In the genomic region with DNA sequence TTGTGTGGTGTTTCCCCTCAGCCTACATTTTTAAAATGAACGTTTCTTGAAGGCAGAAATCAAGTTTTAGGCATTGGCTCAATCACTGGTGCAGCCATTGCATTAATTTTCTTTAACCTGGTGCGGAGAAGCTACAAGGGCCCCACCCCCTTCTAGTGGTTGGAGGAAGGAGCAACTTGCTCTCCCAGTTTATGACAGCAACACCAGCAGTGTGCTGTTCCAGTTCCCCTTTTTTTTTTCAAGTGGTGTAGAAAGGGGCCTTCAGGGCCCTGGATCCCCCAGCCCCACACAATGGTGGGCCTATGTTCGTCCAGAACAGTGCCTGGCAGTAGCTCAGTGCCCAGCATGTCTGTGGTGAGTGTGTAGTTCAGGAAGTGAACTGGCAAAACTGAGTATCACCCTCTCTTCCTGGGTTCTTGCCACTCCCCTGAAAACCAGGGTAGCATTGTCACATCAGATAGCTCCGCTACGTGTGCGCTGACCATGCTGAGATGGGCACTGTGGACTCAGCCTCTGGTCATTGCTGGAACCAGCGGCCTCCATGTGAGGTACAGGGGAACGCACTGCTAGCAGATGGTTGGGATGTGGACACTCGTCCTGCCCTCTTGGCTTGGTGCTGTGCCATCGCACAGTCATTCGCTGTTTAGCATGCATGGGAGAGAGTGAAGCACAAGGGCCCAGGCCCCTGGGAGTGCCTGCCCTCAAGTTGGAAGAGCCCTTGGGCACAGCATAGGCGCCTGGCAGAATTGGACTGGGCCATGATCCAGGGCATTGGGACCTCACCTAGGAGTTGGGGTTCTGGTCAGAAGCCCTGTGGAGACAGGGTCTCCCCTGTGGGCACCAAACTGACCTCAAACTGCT, we compare ENCODE assay signal across 1 cellular context.
TF ChIP-seq lines count a peak whose summit lies in the region.

No MANE protein-coding gene starts in this region.

TF ChIP-seq in H1, 55 proteins besides CTCF, POLR2A, EP300 and RAD21:
- TF ChIP-seq SIX5 (IDR thresholded peaks at IDR 0.05; ENCODE audit: low read depth, low read length) (no peak), HDAC2 (IDR thresholded peaks at IDR 0.05; ENCODE audit: borderline replicate concordance in 1 of 2, low read depth in 2 of 2, low read length in 2 of 2) (no peak), NRF1 (IDR thresholded peaks at IDR 0.05; ENCODE audit: low read depth, low read length) (no peak), CHD2 (IDR thresholded peaks at IDR 0.05; ENCODE audit: low read length) (no peak), KDM4A (IDR thresholded peaks at IDR 0.05; ENCODE audit: low read depth, low read length, severe bottlenecking) (no peak), SIN3A (conservative IDR thresholded peaks at IDR 0.05 in 1 of 2, IDR thresholded peaks at IDR 0.05 in 1 of 2; ENCODE audit: low read depth in 1 of 2, low read length in 2 of 2) (no peak), RNF2 (IDR thresholded peaks at IDR 0.05; ENCODE audit: borderline replicate concordance, low read depth, low read length, missing control alignments, poor library complexity, severe bottlenecking) (no peak), RBBP5 (IDR thresholded peaks at IDR 0.05; ENCODE audit: borderline replicate concordance, low read depth, low read length) (no peak), CHD1 (IDR thresholded peaks at IDR 0.05; ENCODE audit: low read depth, low read length) (no peak), BACH1 (IDR thresholded peaks at IDR 0.05; ENCODE audit: low read length) (no peak), TAF7 (optimal IDR thresholded peaks at IDR 0.05; ENCODE audit: borderline replicate concordance, low read depth, low read length) (no peak), ZNF274 (IDR thresholded peaks at IDR 0.05; ENCODE audit: borderline replicate concordance, extremely low read depth, low read length) (no peak)
- TF ChIP-seq, protein P1, sequence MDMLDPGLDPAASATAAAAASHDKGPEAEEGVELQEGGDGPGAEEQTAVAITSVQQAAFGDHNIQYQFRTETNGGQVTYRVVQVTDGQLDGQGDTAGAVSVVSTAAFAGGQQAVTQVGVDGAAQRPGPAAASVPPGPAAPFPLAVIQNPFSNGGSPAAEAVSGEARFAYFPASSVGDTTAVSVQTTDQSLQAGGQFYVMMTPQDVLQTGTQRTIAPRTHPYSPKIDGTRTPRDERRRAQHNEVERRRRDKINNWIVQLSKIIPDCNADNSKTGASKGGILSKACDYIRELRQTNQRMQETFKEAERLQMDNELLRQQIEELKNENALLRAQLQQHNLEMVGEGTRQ (IDR thresholded peaks at IDR 0.05; ENCODE audit: low read length): no peak
